ENCODE assay signal across 8 cellular contexts in genomic region chr15:44662478-44663409, GRCh38. TPM values are rescaled to one million over a fixed set of nuclear protein-coding genes. Genes with fewer than 3 reads are reported as not detected.
A peak's percentile ranks its signal among the peaks of the same experiment; 100 is the strongest.
DNase-seq lines count a peak whose midpoint lies in the region; ATAC-seq and TF ChIP-seq lines count a peak whose summit lies in the region.

No MANE protein-coding gene starts in this region.

- H3K4me1 Mint-ChIP-seq in activated CD8-positive, alpha-beta T cell treated with anti-CD3 and anti-CD28 coated beads, Interleukin-2, amount 10 ng/mL, durations not matched to agents 7 days and 5 days (ENCODE audit: low read depth): peaks cover 45% of the 10 kb centered on the region
- peaks cover 38 to 56% of the 10 kb centered on the region in 2 donors for H3K4me1 Mint-ChIP-seq in effector memory CD8-positive, alpha-beta T cell (ENCODE audit: low read depth in 2 of 2)
- H3K4me1 Mint-ChIP-seq in mesothelial cell of epicardium: peaks cover 16% of the 10 kb centered on the region

- no peaks in the 10 kb centered on the region for H3K27me3 Mint-ChIP-seq in activated CD8-positive, alpha-beta T cell treated with anti-CD3 and anti-CD28 coated beads, Interleukin-2, amount 10 ng/mL, durations not matched to agents 7 days and 5 days (ENCODE audit: low read depth)
- no peaks in the 10 kb centered on the region for H3K27me3 Mint-ChIP-seq in effector memory CD8-positive, alpha-beta T cell
- H3K27me3 Mint-ChIP-seq in mesothelial cell of epicardium (ENCODE audit: low read depth): peaks cover 2% of the 10 kb centered on the region

- H3K4me3 ChIP-seq in ACC112 (ENCODE audit: low read depth, low read length): peak overlapping the region; percentile 98

- no peak for TF ChIP-seq CTCF in mesothelial cell of epicardium (IDR thresholded peaks at IDR 0.05; ENCODE audit: unreplicated experiment)

- H3K36me3 ChIP-seq in ACC112 (ENCODE audit: insufficient read depth, low read length): peaks cover 5% of the 10 kb centered on the region

- peak overlapping the region; percentile 73 for H3K27ac ChIP-seq in ACC112 (ENCODE audit: low read depth, low read length)

- H3K36me3 Mint-ChIP-seq in activated CD8-positive, alpha-beta T cell treated with anti-CD3 and anti-CD28 coated beads, Interleukin-2, amount 10 ng/mL, durations not matched to agents 7 days and 5 days (ENCODE audit: low read depth): peaks cover 22% of the 10 kb centered on the region
- H3K36me3 Mint-ChIP-seq in effector memory CD8-positive, alpha-beta T cell (ENCODE audit: insufficient read depth): peaks cover 53% of the 10 kb centered on the region
- H3K36me3 Mint-ChIP-seq in mesothelial cell of epicardium: peaks cover 7% of the 10 kb centered on the region

- peak overlapping the region; percentile 95 for H3K27ac Mint-ChIP-seq in activated CD8-positive, alpha-beta T cell treated with anti-CD3 and anti-CD28 coated beads, Interleukin-2, amount 10 ng/mL, durations not matched to agents 7 days and 5 days
- H3K27ac Mint-ChIP-seq in effector memory CD8-positive, alpha-beta T cell: peak overlapping the region; percentile 93 to 98
- H3K27ac Mint-ChIP-seq in mesothelial cell of epicardium: peak overlapping the region; percentile 99

- peaks cover 12% of the 10 kb centered on the region for H3K4me1 ChIP-seq in ACC112 (ENCODE audit: control insufficient read depth, insufficient read depth, low read length, unreplicated experiment)

- POLR2A ChIA-PET in activated CD8-positive, alpha-beta T cell treated with anti-CD3 and anti-CD28 coated beads, Interleukin-2, amount 10 ng/mL, durations not matched to agents 7 days and 5 days (lab: Charles Lee): interaction anchor here (0.6 to 35.3 kb wide), 25 partner anchors 8 to 123 kb away, joined by 3 to 1989 read pairs (median 5); partner anchors contain the start of genes B2M, PATL2 and TRIM69

- no peaks in the 10 kb centered on the region for H3K9me3 Mint-ChIP-seq in activated CD8-positive, alpha-beta T cell treated with anti-CD3 and anti-CD28 coated beads, Interleukin-2, amount 10 ng/mL, durations not matched to agents 7 days and 5 days (ENCODE audit: insufficient read depth)
- no peaks in the 10 kb centered on the region for H3K9me3 Mint-ChIP-seq in effector memory CD8-positive, alpha-beta T cell
- H3K9me3 Mint-ChIP-seq in mesothelial cell of epicardium: no peaks in the 10 kb centered on the region

- H3K27me3 ChIP-seq in ACC112 (ENCODE audit: insufficient read depth, low read length): no peaks in the 10 kb centered on the region

- H3K79me2 ChIP-seq in ACC112 (ENCODE audit: control insufficient read depth, insufficient read depth, low read length, unreplicated experiment): peaks cover 23% of the 10 kb centered on the region

- DNase-seq in NCI-H526 treated with DMSO at 0.1 percent for 48 hours (lab: John Stamatoyannopoulos, UW) (peak; percentile 57), mesothelial cell of epicardium (ENCODE audit: low spot score in 2 of 2, unreplicated experiment in 2 of 2) (peak in 1 of 2 experiments; percentile 37)
- DNase-seq in activated CD8-positive, alpha-beta T cell treated with anti-CD3 and anti-CD28 coated beads, Interleukin-2, amount 10 ng/mL, durations not matched to agents 7 days and 5 days: peak; percentile 93
- peak; percentile 83 to 85 (median 83) for DNase-seq in effector memory CD8-positive, alpha-beta T cell
- DNase-seq in stimulated activated CD8-positive, alpha-beta memory T cell treated with anti-CD3 and anti-CD28 coated beads, Interleukin-2, amount 100 ng/mL, for 1 hour (ENCODE audit: low read depth in 2 of 2): peak; percentile 60 to 73

- H2AFZ ChIP-seq in ACC112 (ENCODE audit: low read length, unreplicated experiment): peak overlapping the region; percentile 89

- H3K4me3 Mint-ChIP-seq in activated CD8-positive, alpha-beta T cell treated with anti-CD3 and anti-CD28 coated beads, Interleukin-2, amount 10 ng/mL, durations not matched to agents 7 days and 5 days: peak overlapping the region; percentile 98
- peak overlapping the region; percentile 95 to 98 for H3K4me3 Mint-ChIP-seq in effector memory CD8-positive, alpha-beta T cell
- peak overlapping the region; percentile 98 for H3K4me3 Mint-ChIP-seq in mesothelial cell of epicardium

- CTCF ChIA-PET in activated CD8-positive, alpha-beta T cell treated with anti-CD3 and anti-CD28 coated beads, Interleukin-2, amount 10 ng/mL, durations not matched to agents 7 days and 5 days (lab: Charles Lee): interaction anchor here (0.8 to 12.9 kb wide), 23 partner anchors 10 to 191 kb away, joined by 3 to 476 read pairs (median 7); partner anchors contain the start of genes B2M, PATL2 and TRIM69

- ATAC-seq in GM18868 (IDR thresholded peaks at IDR 0.05; ENCODE audit: unreplicated experiment): peak; percentile 48
- peak; percentile 44 for ATAC-seq in HG03139 (IDR thresholded peaks at IDR 0.05; ENCODE audit: unreplicated experiment)
- peak; percentile 77 for ATAC-seq in activated CD8-positive, alpha-beta T cell treated with anti-CD3 and anti-CD28 coated beads, Interleukin-2, amount 10 ng/mL, durations not matched to agents 7 days and 5 days
- ATAC-seq in effector memory CD8-positive, alpha-beta T cell (replicated peaks): peak; percentile 74

RNA-seq across cellular contexts. Expression of gene SPG11, which starts 0.7 kb away (rescaled TPM):
- 10 to 100 TPM; 73.8 to 75.8 TPM for total RNA-seq in activated CD8-positive, alpha-beta T cell treated with anti-CD3 and anti-CD28 coated beads, Interleukin-2, amount 10 ng/mL, durations not matched to agents 7 days and 5 days
- total RNA-seq in mesothelial cell of epicardium: 84.6 to 90.0 TPM (median 85.9 TPM) in 3 replicates

RNA-seq across cellular contexts. Expression of gene PATL2, which starts 48.4 kb away (rescaled TPM):
- 10 to 100 TPM; 27.4 to 29.6 TPM for total RNA-seq in activated CD8-positive, alpha-beta T cell treated with anti-CD3 and anti-CD28 coated beads, Interleukin-2, amount 10 ng/mL, durations not matched to agents 7 days and 5 days
- 0.66 to 1.3 TPM (median 1.1 TPM) in 3 replicates for total RNA-seq in mesothelial cell of epicardium

RNA-seq across cellular contexts. Expression of gene B2M, which starts 48.6 kb away (rescaled TPM):
- total RNA-seq in activated CD8-positive, alpha-beta T cell treated with anti-CD3 and anti-CD28 coated beads, Interleukin-2, amount 10 ng/mL, durations not matched to agents 7 days and 5 days: 1,000 to 10,000 TPM; 6,300 to 6,473 TPM
- total RNA-seq in mesothelial cell of epicardium: 237 to 256 TPM (median 240 TPM) in 3 replicates

Comparison
In these comparisons a context has a peak if more than half of its experiments do, and no peak if none do; other contexts are left out.
1. RNA of gene PATL2, which starts 48.4 kb away (total RNA-seq): 27.4 to 29.6 TPM in activated CD8-positive, alpha-beta T cell treated with anti-CD3 and anti-CD28 coated beads, Interleukin-2, amount 10 ng/mL, durations not matched to agents 7 days and 5 days; 0.66 to 1.3 TPM in mesothelial cell of epicardium; every median in the first group is over 10 times any median in the second.
2. RNA of gene B2M, which starts 48.6 kb away (total RNA-seq): 6,300 to 6,473 TPM in activated CD8-positive, alpha-beta T cell treated with anti-CD3 and anti-CD28 coated beads, Interleukin-2, amount 10 ng/mL, durations not matched to agents 7 days and 5 days; 237 to 256 TPM in mesothelial cell of epicardium; every median in the first group is over 10 times any median in the second.
3. Peak in every context shown above with its lines, with median percentiles within 50 percentile points of each other: ATAC-seq, H3K27ac Mint-ChIP-seq and H3K4me3 Mint-ChIP-seq.